In genomic region chr11:70713436-70713835, GRCh38 we compare ENCODE assay signal across 28 cellular contexts.
"Had no signal": no experiment of that assay in that cellular context is flagged by ENCODE, and none has a peak within 500 bp of the region (broad histone marks: within the 10 kb centered on the region; RNA-seq: fewer than 3 reads in every experiment).

No MANE protein-coding gene starts in this region.

- H3K4me2 ChIP-seq: PC-9 had no signal

- H3K36me3 Mint-ChIP-seq: activated naive CD4-positive, alpha-beta T cell treated with anti-CD3 and anti-CD28 coated beads, Interleukin-2, amount 50 U/mL, for 24 hours; activated naive CD8-positive, alpha-beta T cell treated with anti-CD3 and anti-CD28 coated beads, Interleukin-2, amount 10 ng/mL, durations not matched to agents 7 days and 5 days had no signal

- FAIRE-seq: RCC 7860 had no signal

- H3K4me1 ChIP-seq: ascending aorta, breast epithelium, SJCRH30 had no signal

- H3K4me3 ChIP-seq: ascending aorta, breast epithelium, PC-9, SJCRH30, SK-N-MC had no signal

- DNase-seq: activated CD4-positive, alpha-beta T cell treated with anti-CD3 and anti-CD28 coated beads, Interleukin-2, amount 10 ng/mL, durations not matched to agents 24 days and 14 days; activated CD4-positive, alpha-beta T cell treated with anti-CD3 and anti-CD28 coated beads, Interleukin-2, amount 50 U/mL, for 4 hours; activated CD8-positive, alpha-beta T cell treated with anti-CD3 and anti-CD28 coated beads for 36 hours; activated effector memory CD4-positive, alpha-beta T cell treated with anti-CD3 and anti-CD28 coated beads, Interleukin-2, amount 50 U/mL, for 16 hours; activated naive CD4-positive, alpha-beta T cell; activated naive CD8-positive, alpha-beta T cell treated with anti-CD3 and anti-CD28 coated beads, Interleukin-2, amount 10 ng/mL, durations not matched to agents 7 days and 5 days; activated T-cell treated with anti-CD3 and anti-CD28 coated beads, Interleukin-2, amount 50 U/mL, for 1 hour; activated T-cell treated with anti-CD3 and anti-CD28 coated beads, Interleukin-2, amount 50 U/mL, for 72 hours; MM.1S; MV-4-11; NCI-H1092; NCI-H1436 treated with DMSO at 0.1 percent for 48 hours; NCI-H1694 treated with DMSO at 0.1 percent for 48 hours; NCI-H345; NCI-H748 treated with DMSO at 0.1 percent for 48 hours; NK-92 treated with Interleukin-12 subunit alpha and Interleukin-12 subunit beta, amount 100 ng/mL, for 24 hours; PC-9; SHP77; SJCRH30; T1000; WERI-Rb-1 had no signal

- H3K27me3 ChIP-seq: ascending aorta, SJCRH30 had no signal

- ATAC-seq: activated CD8-positive, alpha-beta T cell treated with anti-CD3 and anti-CD28 coated beads for 36 hours; activated T-cell treated with anti-CD3 and anti-CD28 coated beads, Interleukin-2, amount 50 U/mL, for 72 hours; activated T-helper 17 cell treated with anti-CD3 and anti-CD28 coated beads, Interleukin-2, amount 50 U/mL, for 72 hours had no signal

- H3K4me3 Mint-ChIP-seq: activated CD4-positive, alpha-beta T cell treated with anti-CD3 and anti-CD28 coated beads, Interleukin-2, amount 10 ng/mL, durations not matched to agents 24 days and 14 days; activated CD8-positive, alpha-beta T cell treated with anti-CD3 and anti-CD28 coated beads for 36 hours; activated naive CD4-positive, alpha-beta T cell treated with anti-CD3 and anti-CD28 coated beads, Interleukin-2, amount 50 U/mL, for 24 hours; activated naive CD8-positive, alpha-beta T cell treated with anti-CD3 and anti-CD28 coated beads, Interleukin-2, amount 10 ng/mL, durations not matched to agents 7 days and 5 days; activated T-cell treated with anti-CD3 and anti-CD28 coated beads, Interleukin-2, amount 50 U/mL, for 72 hours; activated T-helper 17 cell treated with anti-CD3 and anti-CD28 coated beads, Interleukin-2, amount 50 U/mL, for 72 hours had no signal

- H3K27ac Mint-ChIP-seq: activated CD4-positive, alpha-beta T cell treated with anti-CD3 and anti-CD28 coated beads, Interleukin-2, amount 10 ng/mL, durations not matched to agents 24 days and 14 days; activated CD8-positive, alpha-beta T cell treated with anti-CD3 and anti-CD28 coated beads for 36 hours; activated naive CD4-positive, alpha-beta T cell treated with anti-CD3 and anti-CD28 coated beads, Interleukin-2, amount 50 U/mL, for 24 hours; activated naive CD8-positive, alpha-beta T cell treated with anti-CD3 and anti-CD28 coated beads, Interleukin-2, amount 10 ng/mL, durations not matched to agents 7 days and 5 days; activated T-cell treated with anti-CD3 and anti-CD28 coated beads, Interleukin-2, amount 50 U/mL, for 72 hours; activated T-helper 17 cell treated with anti-CD3 and anti-CD28 coated beads, Interleukin-2, amount 50 U/mL, for 72 hours had no signal

- H3K27ac ChIP-seq: ascending aorta, breast epithelium, PC-9, RWPE1, SJCRH30, SK-N-MC, WERI-Rb-1 had no signal

- H3K9me3 Mint-ChIP-seq: activated CD4-positive, alpha-beta T cell treated with anti-CD3 and anti-CD28 coated beads, Interleukin-2, amount 10 ng/mL, durations not matched to agents 24 days and 14 days; activated CD8-positive, alpha-beta T cell treated with anti-CD3 and anti-CD28 coated beads for 36 hours; activated naive CD4-positive, alpha-beta T cell treated with anti-CD3 and anti-CD28 coated beads, Interleukin-2, amount 50 U/mL, for 24 hours; activated naive CD8-positive, alpha-beta T cell treated with anti-CD3 and anti-CD28 coated beads, Interleukin-2, amount 10 ng/mL, durations not matched to agents 7 days and 5 days; activated T-cell treated with anti-CD3 and anti-CD28 coated beads, Interleukin-2, amount 50 U/mL, for 72 hours; activated T-helper 17 cell treated with anti-CD3 and anti-CD28 coated beads, Interleukin-2, amount 50 U/mL, for 72 hours had no signal

- H3K4me1 Mint-ChIP-seq: activated CD4-positive, alpha-beta T cell treated with anti-CD3 and anti-CD28 coated beads, Interleukin-2, amount 10 ng/mL, durations not matched to agents 24 days and 14 days; activated naive CD4-positive, alpha-beta T cell treated with anti-CD3 and anti-CD28 coated beads, Interleukin-2, amount 50 U/mL, for 24 hours; activated T-helper 17 cell treated with anti-CD3 and anti-CD28 coated beads, Interleukin-2, amount 50 U/mL, for 72 hours had no signal

- H3K36me3 ChIP-seq: ascending aorta, breast epithelium, SJCRH30, WERI-Rb-1 had no signal
